In the genomic region with DNA sequence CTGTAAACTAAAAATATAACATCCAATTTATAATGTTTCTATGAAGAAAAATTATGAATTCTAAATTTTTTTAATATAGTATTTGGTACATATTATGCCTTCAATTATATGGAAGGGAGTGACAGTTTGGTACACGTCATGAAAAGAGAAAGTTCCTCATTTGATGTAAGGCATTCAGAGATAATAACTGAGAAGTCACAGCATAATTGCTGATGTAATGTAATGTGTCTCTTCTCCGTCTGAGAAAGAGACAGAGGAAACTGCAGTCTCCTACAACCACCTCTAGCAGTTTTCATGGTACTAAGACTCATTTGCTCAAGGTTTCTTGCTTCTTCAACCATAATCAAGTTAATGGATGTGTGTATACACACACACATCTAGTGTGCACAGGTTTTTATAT, we compare ENCODE assay signal across 25 cellular contexts. TPM values are rescaled to one million over a fixed set of nuclear protein-coding genes. Genes with fewer than 3 reads are reported as not detected.
DNase-seq lines count a peak whose midpoint lies in the region; ATAC-seq, FAIRE-seq and TF ChIP-seq lines count a peak whose summit lies in the region.
"Had no signal": no experiment of that assay in that cellular context is flagged by ENCODE, and none has a peak within 500 bp of the region (broad histone marks: within the 10 kb centered on the region; RNA-seq: fewer than 3 reads in every experiment).

No MANE protein-coding gene starts in this region.

- H2AFZ ChIP-seq in K562 (ENCODE audit: low read depth, low read length), result no peak overlapping the region

- peaks cover 14% of the 10 kb centered on the region for H3K36me3 Mint-ChIP-seq in activated naive CD8-positive, alpha-beta T cell
- H3K36me3 Mint-ChIP-seq in activated naive CD8-positive, alpha-beta T cell treated with anti-CD3 and anti-CD28 coated beads, Interleukin-2, amount 50 U/mL, for 24 hours (ENCODE audit: low read depth), result peaks cover 28% of the 10 kb centered on the region
- H3K36me3 Mint-ChIP-seq: IgD-negative memory B cell had no signal

- peaks cover 29% of the 10 kb centered on the region for H3K79me2 ChIP-seq in K562 (ENCODE audit: control insufficient read depth, insufficient read depth, low read length)

- H3K4me3 ChIP-seq in NB4 (ENCODE audit: low read depth, low read length) (no peak overlapping the region), K562 (no peak overlapping the region), upper lobe of right lung (no peak overlapping the region), foreskin fibroblast (ENCODE audit: low read depth in 1 of 2, low read length in 2 of 2) (no peak overlapping the region)
- H3K4me3 ChIP-seq: right atrium auricular region, SK-N-MC, stomach, upper lobe of left lung had no signal

- H4K20me1 ChIP-seq in K562 (replicated peaks; ENCODE audit: control insufficient read depth, insufficient read depth, low read length), result no peaks in the 10 kb centered on the region; the same call in 1 of the 2 replicates

- no peak for TF ChIP-seq CTCF in NB4 (IDR thresholded peaks at IDR 0.05; ENCODE audit: low read depth, low read length)
- no peak for TF ChIP-seq CTCF in K562 (IDR thresholded peaks at IDR 0.05 in 2 of 3, conservative IDR thresholded peaks at IDR 0.05 in 1 of 3; ENCODE audit: insufficient read depth in 2 of 3, low read depth in 1 of 3, low read length in 3 of 3)
- TF ChIP-seq CTCF in upper lobe of right lung (IDR thresholded peaks at IDR 0.05), result no peak
- TF ChIP-seq CTCF in foreskin fibroblast (IDR thresholded peaks at IDR 0.05; ENCODE audit: low read depth, low read length), result no peak

- H3K4me3 Mint-ChIP-seq in activated naive CD8-positive, alpha-beta T cell, result peak overlapping the region; percentile 27
- no peak overlapping the region for H3K4me3 Mint-ChIP-seq in activated naive CD8-positive, alpha-beta T cell treated with anti-CD3 and anti-CD28 coated beads, Interleukin-2, amount 50 U/mL, for 24 hours
- H3K4me3 Mint-ChIP-seq: H9 had no signal

- CTCF ChIA-PET in K562 (lab: Yijun Ruan, JAX; ENCODE audit: low intra/inter-chr PET ratio), result no interaction called here

- H3K9me3 ChIP-seq in K562 (replicated peaks; ENCODE audit: control insufficient read depth, insufficient read depth, low read depth, low read length) (peaks cover 10% of the 10 kb centered on the region), upper lobe of right lung (no peaks in the 10 kb centered on the region)
- H3K9me3 ChIP-seq: right atrium auricular region, stomach, upper lobe of left lung had no signal

- ATAC-seq in activated naive CD8-positive, alpha-beta T cell treated with anti-CD3 and anti-CD28 coated beads, Interleukin-2, amount 50 U/mL, for 24 hours, result no peak
- ATAC-seq in K562 (no peak), upper lobe of right lung (peak; percentile 12), GM18511 (IDR thresholded peaks at IDR 0.05; ENCODE audit: unreplicated experiment) (no peak)

- POLR2A ChIA-PET in K562 (lab: Yijun Ruan, JAX), result no interaction called here

- H3K36me3 ChIP-seq in K562 (ENCODE audit: control insufficient read depth, insufficient read depth, low read length) (no peaks in the 10 kb centered on the region), upper lobe of right lung (no peaks in the 10 kb centered on the region)
- H3K36me3 ChIP-seq: right atrium auricular region, stomach, upper lobe of left lung had no signal

- H3K9me1 ChIP-seq in K562 (ENCODE audit: control insufficient read depth, insufficient read depth, low read length), result no peaks in the 10 kb centered on the region

- WGBS in K562 (ENCODE audit: insufficient coverage, low coverage, missing lambda C conversion rate), result 0% methylated on average over 2 of the region's 2 CpGs

- peaks cover 3 to 18% of the 10 kb centered on the region in 2 experiments; a peak in 4 of 5 replicates for H3K4me1 ChIP-seq in K562 (replicated peaks in 1 of 2; ENCODE audit: control insufficient read depth in 2 of 2, insufficient read depth in 2 of 2, low read length in 2 of 2)
- no peaks in the 10 kb centered on the region for H3K4me1 ChIP-seq in upper lobe of right lung
- H3K4me1 ChIP-seq: right atrium auricular region had no signal

- H3K27me3 ChIP-seq in K562 (ENCODE audit: control insufficient read depth in 2 of 2, insufficient read depth in 2 of 2, low read length in 2 of 2) (no peaks in the 10 kb centered on the region), upper lobe of right lung (no peaks in the 10 kb centered on the region)
- H3K27me3 ChIP-seq: right atrium auricular region, stomach, upper lobe of left lung had no signal

- H3K4me1 Mint-ChIP-seq in activated naive CD8-positive, alpha-beta T cell (ENCODE audit: low read depth), result peaks cover 53% of the 10 kb centered on the region
- peaks cover 60% of the 10 kb centered on the region for H3K4me1 Mint-ChIP-seq in activated naive CD8-positive, alpha-beta T cell treated with anti-CD3 and anti-CD28 coated beads, Interleukin-2, amount 50 U/mL, for 24 hours

- H3K27ac Mint-ChIP-seq in activated naive CD8-positive, alpha-beta T cell, result peak overlapping the region; percentile 98
- no peak overlapping the region for H3K27ac Mint-ChIP-seq in activated naive CD8-positive, alpha-beta T cell treated with anti-CD3 and anti-CD28 coated beads, Interleukin-2, amount 50 U/mL, for 24 hours
- H3K27ac Mint-ChIP-seq: H9 had no signal

- no peaks in the 10 kb centered on the region for H3K27me3 Mint-ChIP-seq in activated naive CD8-positive, alpha-beta T cell
- peaks cover 2% of the 10 kb centered on the region for H3K27me3 Mint-ChIP-seq in activated naive CD8-positive, alpha-beta T cell treated with anti-CD3 and anti-CD28 coated beads, Interleukin-2, amount 50 U/mL, for 24 hours
- H3K27me3 Mint-ChIP-seq: IgD-negative memory B cell had no signal

- no peak for DNase-seq in activated naive CD8-positive, alpha-beta T cell treated with anti-CD3 and anti-CD28 coated beads, Interleukin-2, amount 50 U/mL, for 24 hours
- DNase-seq in NB4 (ENCODE audit: low read depth) (peak; percentile 34), K562 (ENCODE audit: extremely low read depth in 1 of 4, low spot score in 3 of 4) (peak in 2 of 4 experiments; percentile 25 to 50), upper lobe of right lung (no peak), NCI-H1417 (lab: John Stamatoyannopoulos, UW) (no peak), foreskin fibroblast (no peak)
- DNase-seq: activated CD4-positive, alpha-beta T cell treated with anti-CD3 and anti-CD28 coated beads, Interleukin-2, amount 50 U/mL, for 1 hour; cerebellar nuclear complex; COR-L47; effector CD8-positive, alpha-beta T cell; EL; H9; head of caudate nucleus; NCI-H2171; NCI-H82; stomach; upper lobe of left lung had no signal

- in situ Hi-C loops in K562 (cut with MboI), result no loop called here

- no peaks in the 10 kb centered on the region for H3K9me3 Mint-ChIP-seq in activated naive CD8-positive, alpha-beta T cell (ENCODE audit: low read depth)
- H3K9me3 Mint-ChIP-seq in activated naive CD8-positive, alpha-beta T cell treated with anti-CD3 and anti-CD28 coated beads, Interleukin-2, amount 50 U/mL, for 24 hours, result no peaks in the 10 kb centered on the region
- H3K9me3 Mint-ChIP-seq: H9, IgD-negative memory B cell had no signal

- FAIRE-seq in K562 (lab: Jason Lieb, UNC), result no peak
- FAIRE-seq: RCC 7860 had no signal

- no TSS peak for BruUV-seq in K562 (replicated peaks; lab: Mats Ljungman, UMichigan)

- H3K27ac ChIP-seq in K562 (ENCODE audit: extremely low read depth, low read depth, low read length) (peak overlapping the region; percentile 72), upper lobe of right lung (no peak overlapping the region)
- H3K27ac ChIP-seq: right atrium auricular region, SK-N-MC had no signal

- 0 out of 2 replicates have a peak, but pooled peaks have one; percentile 11 for TF ChIP-seq EP300 in K562 (IDR thresholded peaks at IDR 0.05; ENCODE audit: low read length)

- no peak overlapping the region; the same call in 1 of the 2 replicates for H3K4me2 ChIP-seq in K562 (ENCODE audit: insufficient read depth, low read length)

- H3K9ac ChIP-seq in K562 (ENCODE audit: insufficient read depth in 1 of 2, low read depth in 2 of 2, low read length in 2 of 2), result no peak overlapping the region; a peak in 1 of 4 replicates

- no peak for TF ChIP-seq POLR2A in NB4 (IDR thresholded peaks at IDR 0.05; ENCODE audit: extremely low read depth, insufficient read length)
- TF ChIP-seq POLR2A in K562 (conservative IDR thresholded peaks at IDR 0.05), result no peak

- intact Hi-C loops in K562 (cut with micrococcal nuclease) (no loop called here), upper lobe of right lung (cut with DNase I) (no loop called here)

- TF ChIP-seq RAD21 in K562 (CRISPR knock-in tag; conservative IDR thresholded peaks at IDR 0.05 in 1 of 2, IDR thresholded peaks at IDR 0.05 in 1 of 2), result no peak

RNA-seq across cellular contexts. Expression of a gene that starts 2.3 kb away (rescaled TPM):
- total RNA-seq in K562 (2011; cell fraction: chromatin; rRNA removed; ENCODE audit: low replicate concordance), result 70.8 and 196 TPM in 2 replicates
- total RNA-seq in K562 (2011; cell fraction: nucleolus; rRNA removed), result 41.4 and 48.8 TPM in 2 replicates
- total RNA-seq in K562 (2011; cell fraction: nucleoplasm; rRNA removed), result 83.1 and 113 TPM in 2 replicates
- total RNA-seq in K562 (2014; rRNA removed), result 28.0 and 30.1 TPM in 2 replicates
- total RNA-seq in K562 (2014; rRNA removed; fragmentation: Illumina TruSeq; extraction: Trizol), result 68.9 and 77.6 TPM in 2 replicates
- 8.8 and 11.7 TPM in 2 replicates for total RNA-seq in K562 (2015; rRNA removed; fragmentation: Illumina TruSeq; extraction: Trizol)
- 38.3 and 45.9 TPM in 2 replicates for total RNA-seq in K562 (2021)
- 57.1 and 76.4 TPM in 2 replicates for polyA plus RNA-seq in K562 (2011; rRNA removed)
- polyA plus RNA-seq in K562 (2011; cell fraction: cytosol; rRNA removed), result 10.3 and 25.7 TPM in 2 replicates
- 47.5 and 89.0 TPM in 2 replicates for polyA plus RNA-seq in K562 (2011; cell fraction: nucleus; rRNA removed)
- 43.7 and 113 TPM in 2 replicates for polyA plus RNA-seq in K562 (2012)
- 38.7 and 54.4 TPM in 2 replicates for polyA plus RNA-seq in K562 (2014; fragmentation: Illumina TruSeq; extraction: Trizol)
- polyA plus RNA-seq in K562 (2014; fragmentation: Nextera tagmentation; extraction: Ambion mirVana), result 100 to 1,000 TPM; 160 to 243 TPM
- polyA plus RNA-seq in K562 (2014; rRNA removed), result 52.2 and 66.0 TPM in 2 replicates
- polyA minus RNA-seq in K562 (2011; rRNA and poly(A)+ RNA removed), result 92.1 and 154 TPM in 2 replicates
- 13.4 and 19.7 TPM in 2 replicates for polyA minus RNA-seq in K562 (2011; cell fraction: cytosol; rRNA and poly(A)+ RNA removed)
- 86.0 and 194 TPM in 2 replicates for polyA minus RNA-seq in K562 (2011; cell fraction: nucleus; rRNA and poly(A)+ RNA removed)
- total RNA-seq in upper lobe of right lung, result 14.5 TPM
- total RNA-seq: H9, osteoblast had no signal
- polyA plus RNA-seq: AG04450 had no signal

RNA-seq across cellular contexts. Expression of a gene that starts 30.1 kb away (rescaled TPM):
- not detected in 2 replicates for total RNA-seq in K562 (2011; cell fraction: chromatin; rRNA removed; ENCODE audit: low replicate concordance)
- total RNA-seq in K562 (2011; cell fraction: nucleolus; rRNA removed), result not detected in 2 replicates
- not detected in 2 replicates for total RNA-seq in K562 (2011; cell fraction: nucleoplasm; rRNA removed)
- total RNA-seq in K562 (2014; rRNA removed) (not detected in 2 replicates), K562 (2014; rRNA removed; fragmentation: Illumina TruSeq; extraction: Trizol) (not detected in 2 replicates), K562 (2015; rRNA removed; fragmentation: Illumina TruSeq; extraction: Trizol) (0.25 TPM in 1 of 2 replicates, not detected in the other), K562 (2021) (not detected in 2 replicates), upper lobe of right lung (3.4 TPM)
- polyA plus RNA-seq in K562 (2011; rRNA removed) (not detected in 2 replicates), K562 (2014; fragmentation: Illumina TruSeq; extraction: Trizol) (not detected in 2 replicates), K562 (2014; fragmentation: Nextera tagmentation; extraction: Ambion mirVana) (under 1 TPM in 1 of 2 experiments, not detected in 1; 0.13 TPM), K562 (2014; rRNA removed) (not detected in 2 replicates)
- polyA plus RNA-seq in K562 (2011; cell fraction: cytosol; rRNA removed), result not detected in 2 replicates
- polyA plus RNA-seq in K562 (2011; cell fraction: nucleus; rRNA removed), result not detected in 2 replicates
- polyA plus RNA-seq in K562 (2012), result 0.13 TPM in 1 of 2 replicates, not detected in the other
- polyA minus RNA-seq in K562 (2011; rRNA and poly(A)+ RNA removed), result not detected in 2 replicates
- not detected in 2 replicates for polyA minus RNA-seq in K562 (2011; cell fraction: cytosol; rRNA and poly(A)+ RNA removed)
- not detected in 2 replicates for polyA minus RNA-seq in K562 (2011; cell fraction: nucleus; rRNA and poly(A)+ RNA removed)
- total RNA-seq: H9, osteoblast, right atrium auricular region had no signal
- polyA plus RNA-seq: AG04450 had no signal
